In the genomic region with DNA sequence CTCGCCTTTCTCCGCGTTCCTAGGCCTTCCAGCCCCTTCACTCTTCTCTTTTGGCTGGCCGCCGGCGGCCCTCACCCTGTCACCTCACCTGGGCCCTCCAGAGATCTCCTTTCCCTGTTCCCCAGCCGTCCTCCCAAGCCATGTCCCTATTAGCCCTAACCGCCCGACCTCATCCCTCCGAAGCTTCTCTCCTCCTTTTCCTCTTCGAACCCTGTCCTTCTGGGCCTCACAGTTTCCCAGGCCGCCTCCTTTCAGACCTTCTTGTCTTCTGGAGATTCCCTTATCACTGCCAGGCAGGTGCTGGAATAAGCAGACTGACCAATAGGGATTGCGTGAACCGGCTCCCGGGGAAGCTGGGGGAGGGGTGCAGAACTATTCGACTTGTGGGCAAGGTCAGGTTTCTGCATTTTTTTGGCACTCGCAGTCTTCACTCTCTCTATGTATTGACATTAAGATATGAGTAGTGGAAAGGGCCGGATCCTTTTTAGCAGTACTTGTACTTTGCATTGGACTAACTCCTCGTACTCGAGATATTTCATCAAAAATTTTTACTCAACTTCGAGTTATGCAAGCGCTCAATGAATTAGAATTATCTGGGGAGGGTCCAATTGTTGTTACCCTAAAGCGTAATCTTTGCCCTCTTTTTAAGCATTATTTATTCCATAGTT, we compare ENCODE assay signal across 1 cellular context.
TF ChIP-seq lines count a peak whose summit lies in the region.

No MANE protein-coding gene starts in this region.

TF ChIP-seq in HepG2, 621 proteins besides CTCF, POLR2A, EP300 and RAD21 (continued from another document):
- TF ChIP-seq, protein P1, sequence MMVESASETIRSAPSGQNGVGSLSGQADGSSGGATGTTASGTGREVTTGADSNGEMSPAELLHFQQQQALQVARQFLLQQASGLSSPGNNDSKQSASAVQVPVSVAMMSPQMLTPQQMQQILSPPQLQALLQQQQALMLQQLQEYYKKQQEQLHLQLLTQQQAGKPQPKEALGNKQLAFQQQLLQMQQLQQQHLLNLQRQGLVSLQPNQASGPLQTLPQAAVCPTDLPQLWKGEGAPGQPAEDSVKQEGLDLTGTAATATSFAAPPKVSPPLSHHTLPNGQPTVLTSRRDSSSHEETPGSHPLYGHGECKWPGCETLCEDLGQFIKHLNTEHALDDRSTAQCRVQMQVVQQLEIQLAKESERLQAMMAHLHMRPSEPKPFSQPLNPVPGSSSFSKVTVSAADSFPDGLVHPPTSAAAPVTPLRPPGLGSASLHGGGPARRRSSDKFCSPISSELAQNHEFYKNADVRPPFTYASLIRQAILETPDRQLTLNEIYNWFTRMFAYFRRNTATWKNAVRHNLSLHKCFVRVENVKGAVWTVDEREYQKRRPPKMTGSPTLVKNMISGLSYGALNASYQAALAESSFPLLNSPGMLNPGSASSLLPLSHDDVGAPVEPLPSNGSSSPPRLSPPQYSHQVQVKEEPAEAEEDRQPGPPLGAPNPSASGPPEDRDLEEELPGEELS (CRISPR knock-in tag; IDR thresholded peaks at IDR 0.05) = 0 out of 2 replicates have a peak, but pooled peaks have one; percentile 10
- TF ChIP-seq MIXL1 (CRISPR knock-in tag; IDR thresholded peaks at IDR 0.05) (no peak), SMARCC2 (IDR thresholded peaks at IDR 0.05) (no peak), RBM39 (IDR thresholded peaks at IDR 0.05; ENCODE audit: low read depth, low read length, poor library complexity, severe bottlenecking) (no peak), ZNF703 (CRISPR knock-in tag; IDR thresholded peaks at IDR 0.05; ENCODE audit: borderline replicate concordance) (0 out of 2 replicates have a peak, but pooled peaks have one; percentile 60), SP2 (CRISPR knock-in tag; IDR thresholded peaks at IDR 0.05) (no peak), FOXM1 (CRISPR knock-in tag; IDR thresholded peaks at IDR 0.05) (no peak), ZSCAN20 (CRISPR knock-in tag; IDR thresholded peaks at IDR 0.05; ENCODE audit: borderline replicate concordance) (no peak), ZNF577 (CRISPR knock-in tag; IDR thresholded peaks at IDR 0.05; ENCODE audit: borderline replicate concordance, low read depth) (no peak), ZNF331 (CRISPR knock-in tag; IDR thresholded peaks at IDR 0.05) (no peak), MAFF (IDR thresholded peaks at IDR 0.05; ENCODE audit: low read depth, low read length) (no peak), MIER2 (CRISPR knock-in tag; IDR thresholded peaks at IDR 0.05) (no peak), ASH2L (IDR thresholded peaks at IDR 0.05; ENCODE audit: insufficient read length, low read depth, low read length) (peak; percentile 40), TBL1XR1 (IDR thresholded peaks at IDR 0.05; ENCODE audit: borderline replicate concordance, low read length, partially characterized antibody) (no peak), ZNF230 (CRISPR knock-in tag; IDR thresholded peaks at IDR 0.05) (0 out of 2 replicates have a peak, but pooled peaks have one; percentile 44), HHEX (CRISPR knock-in tag; IDR thresholded peaks at IDR 0.05) (no peak), ZNF124 (CRISPR knock-in tag; IDR thresholded peaks at IDR 0.05) (no peak), ZNF44 (CRISPR knock-in tag; IDR thresholded peaks at IDR 0.05) (no peak), PCBP1 (IDR thresholded peaks at IDR 0.05; ENCODE audit: borderline replicate concordance, low read depth, low read length) (no peak), KAT8 (CRISPR knock-in tag; IDR thresholded peaks at IDR 0.05) (no peak), YEATS4 (CRISPR knock-in tag; IDR thresholded peaks at IDR 0.05; ENCODE audit: borderline replicate concordance) (no peak)
- TF ChIP-seq, protein P2, sequence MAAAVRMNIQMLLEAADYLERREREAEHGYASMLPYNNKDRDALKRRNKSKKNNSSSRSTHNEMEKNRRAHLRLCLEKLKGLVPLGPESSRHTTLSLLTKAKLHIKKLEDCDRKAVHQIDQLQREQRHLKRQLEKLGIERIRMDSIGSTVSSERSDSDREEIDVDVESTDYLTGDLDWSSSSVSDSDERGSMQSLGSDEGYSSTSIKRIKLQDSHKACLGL (CRISPR knock-in tag; IDR thresholded peaks at IDR 0.05) = no peak
- TF ChIP-seq, protein P3, sequence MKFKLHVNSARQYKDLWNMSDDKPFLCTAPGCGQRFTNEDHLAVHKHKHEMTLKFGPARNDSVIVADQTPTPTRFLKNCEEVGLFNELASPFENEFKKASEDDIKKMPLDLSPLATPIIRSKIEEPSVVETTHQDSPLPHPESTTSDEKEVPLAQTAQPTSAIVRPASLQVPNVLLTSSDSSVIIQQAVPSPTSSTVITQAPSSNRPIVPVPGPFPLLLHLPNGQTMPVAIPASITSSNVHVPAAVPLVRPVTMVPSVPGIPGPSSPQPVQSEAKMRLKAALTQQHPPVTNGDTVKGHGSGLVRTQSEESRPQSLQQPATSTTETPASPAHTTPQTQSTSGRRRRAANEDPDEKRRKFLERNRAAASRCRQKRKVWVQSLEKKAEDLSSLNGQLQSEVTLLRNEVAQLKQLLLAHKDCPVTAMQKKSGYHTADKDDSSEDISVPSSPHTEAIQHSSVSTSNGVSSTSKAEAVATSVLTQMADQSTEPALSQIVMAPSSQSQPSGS (CRISPR knock-in tag; IDR thresholded peaks at IDR 0.05) = 0 out of 2 replicates have a peak, but pooled peaks have one; percentile 8
- TF ChIP-seq, protein P4, sequence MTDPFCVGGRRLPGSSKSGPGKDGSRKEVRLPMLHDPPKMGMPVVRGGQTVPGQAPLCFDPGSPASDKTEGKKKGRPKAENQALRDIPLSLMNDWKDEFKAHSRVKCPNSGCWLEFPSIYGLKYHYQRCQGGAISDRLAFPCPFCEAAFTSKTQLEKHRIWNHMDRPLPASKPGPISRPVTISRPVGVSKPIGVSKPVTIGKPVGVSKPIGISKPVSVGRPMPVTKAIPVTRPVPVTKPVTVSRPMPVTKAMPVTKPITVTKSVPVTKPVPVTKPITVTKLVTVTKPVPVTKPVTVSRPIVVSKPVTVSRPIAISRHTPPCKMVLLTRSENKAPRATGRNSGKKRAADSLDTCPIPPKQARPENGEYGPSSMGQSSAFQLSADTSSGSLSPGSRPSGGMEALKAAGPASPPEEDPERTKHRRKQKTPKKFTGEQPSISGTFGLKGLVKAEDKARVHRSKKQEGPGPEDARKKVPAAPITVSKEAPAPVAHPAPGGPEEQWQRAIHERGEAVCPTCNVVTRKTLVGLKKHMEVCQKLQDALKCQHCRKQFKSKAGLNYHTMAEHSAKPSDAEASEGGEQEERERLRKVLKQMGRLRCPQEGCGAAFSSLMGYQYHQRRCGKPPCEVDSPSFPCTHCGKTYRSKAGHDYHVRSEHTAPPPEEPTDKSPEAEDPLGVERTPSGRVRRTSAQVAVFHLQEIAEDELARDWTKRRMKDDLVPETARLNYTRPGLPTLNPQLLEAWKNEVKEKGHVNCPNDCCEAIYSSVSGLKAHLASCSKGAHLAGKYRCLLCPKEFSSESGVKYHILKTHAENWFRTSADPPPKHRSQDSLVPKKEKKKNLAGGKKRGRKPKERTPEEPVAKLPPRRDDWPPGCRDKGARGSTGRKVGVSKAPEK (CRISPR knock-in tag; IDR thresholded peaks at IDR 0.05; ENCODE audit: borderline replicate concordance) = no peak
- TF ChIP-seq, protein P5, sequence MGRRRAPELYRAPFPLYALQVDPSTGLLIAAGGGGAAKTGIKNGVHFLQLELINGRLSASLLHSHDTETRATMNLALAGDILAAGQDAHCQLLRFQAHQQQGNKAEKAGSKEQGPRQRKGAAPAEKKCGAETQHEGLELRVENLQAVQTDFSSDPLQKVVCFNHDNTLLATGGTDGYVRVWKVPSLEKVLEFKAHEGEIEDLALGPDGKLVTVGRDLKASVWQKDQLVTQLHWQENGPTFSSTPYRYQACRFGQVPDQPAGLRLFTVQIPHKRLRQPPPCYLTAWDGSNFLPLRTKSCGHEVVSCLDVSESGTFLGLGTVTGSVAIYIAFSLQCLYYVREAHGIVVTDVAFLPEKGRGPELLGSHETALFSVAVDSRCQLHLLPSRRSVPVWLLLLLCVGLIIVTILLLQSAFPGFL (CRISPR knock-in tag; IDR thresholded peaks at IDR 0.05) = no peak
- TF ChIP-seq, protein P6, sequence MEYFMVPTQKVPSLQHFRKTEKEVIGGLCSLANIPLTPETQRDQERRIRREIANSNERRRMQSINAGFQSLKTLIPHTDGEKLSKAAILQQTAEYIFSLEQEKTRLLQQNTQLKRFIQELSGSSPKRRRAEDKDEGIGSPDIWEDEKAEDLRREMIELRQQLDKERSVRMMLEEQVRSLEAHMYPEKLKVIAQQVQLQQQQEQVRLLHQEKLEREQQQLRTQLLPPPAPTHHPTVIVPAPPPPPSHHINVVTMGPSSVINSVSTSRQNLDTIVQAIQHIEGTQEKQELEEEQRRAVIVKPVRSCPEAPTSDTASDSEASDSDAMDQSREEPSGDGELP (IDR thresholded peaks at IDR 0.05; ENCODE audit: borderline replicate concordance, low read depth) = no peak
- TF ChIP-seq, protein P7, sequence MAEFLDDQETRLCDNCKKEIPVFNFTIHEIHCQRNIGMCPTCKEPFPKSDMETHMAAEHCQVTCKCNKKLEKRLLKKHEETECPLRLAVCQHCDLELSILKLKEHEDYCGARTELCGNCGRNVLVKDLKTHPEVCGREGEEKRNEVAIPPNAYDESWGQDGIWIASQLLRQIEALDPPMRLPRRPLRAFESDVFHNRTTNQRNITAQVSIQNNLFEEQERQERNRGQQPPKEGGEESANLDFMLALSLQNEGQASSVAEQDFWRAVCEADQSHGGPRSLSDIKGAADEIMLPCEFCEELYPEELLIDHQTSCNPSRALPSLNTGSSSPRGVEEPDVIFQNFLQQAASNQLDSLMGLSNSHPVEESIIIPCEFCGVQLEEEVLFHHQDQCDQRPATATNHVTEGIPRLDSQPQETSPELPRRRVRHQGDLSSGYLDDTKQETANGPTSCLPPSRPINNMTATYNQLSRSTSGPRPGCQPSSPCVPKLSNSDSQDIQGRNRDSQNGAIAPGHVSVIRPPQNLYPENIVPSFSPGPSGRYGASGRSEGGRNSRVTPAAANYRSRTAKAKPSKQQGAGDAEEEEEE (CRISPR knock-in tag; IDR thresholded peaks at IDR 0.05; ENCODE audit: borderline replicate concordance) = no peak
- TF ChIP-seq, protein P8, sequence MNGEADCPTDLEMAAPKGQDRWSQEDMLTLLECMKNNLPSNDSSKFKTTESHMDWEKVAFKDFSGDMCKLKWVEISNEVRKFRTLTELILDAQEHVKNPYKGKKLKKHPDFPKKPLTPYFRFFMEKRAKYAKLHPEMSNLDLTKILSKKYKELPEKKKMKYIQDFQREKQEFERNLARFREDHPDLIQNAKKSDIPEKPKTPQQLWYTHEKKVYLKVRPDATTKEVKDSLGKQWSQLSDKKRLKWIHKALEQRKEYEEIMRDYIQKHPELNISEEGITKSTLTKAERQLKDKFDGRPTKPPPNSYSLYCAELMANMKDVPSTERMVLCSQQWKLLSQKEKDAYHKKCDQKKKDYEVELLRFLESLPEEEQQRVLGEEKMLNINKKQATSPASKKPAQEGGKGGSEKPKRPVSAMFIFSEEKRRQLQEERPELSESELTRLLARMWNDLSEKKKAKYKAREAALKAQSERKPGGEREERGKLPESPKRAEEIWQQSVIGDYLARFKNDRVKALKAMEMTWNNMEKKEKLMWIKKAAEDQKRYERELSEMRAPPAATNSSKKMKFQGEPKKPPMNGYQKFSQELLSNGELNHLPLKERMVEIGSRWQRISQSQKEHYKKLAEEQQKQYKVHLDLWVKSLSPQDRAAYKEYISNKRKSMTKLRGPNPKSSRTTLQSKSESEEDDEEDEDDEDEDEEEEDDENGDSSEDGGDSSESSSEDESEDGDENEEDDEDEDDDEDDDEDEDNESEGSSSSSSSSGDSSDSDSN (CRISPR knock-in tag; IDR thresholded peaks at IDR 0.05) = no peak
